ENCODE assay signal across 1 cellular context in the genomic region with DNA sequence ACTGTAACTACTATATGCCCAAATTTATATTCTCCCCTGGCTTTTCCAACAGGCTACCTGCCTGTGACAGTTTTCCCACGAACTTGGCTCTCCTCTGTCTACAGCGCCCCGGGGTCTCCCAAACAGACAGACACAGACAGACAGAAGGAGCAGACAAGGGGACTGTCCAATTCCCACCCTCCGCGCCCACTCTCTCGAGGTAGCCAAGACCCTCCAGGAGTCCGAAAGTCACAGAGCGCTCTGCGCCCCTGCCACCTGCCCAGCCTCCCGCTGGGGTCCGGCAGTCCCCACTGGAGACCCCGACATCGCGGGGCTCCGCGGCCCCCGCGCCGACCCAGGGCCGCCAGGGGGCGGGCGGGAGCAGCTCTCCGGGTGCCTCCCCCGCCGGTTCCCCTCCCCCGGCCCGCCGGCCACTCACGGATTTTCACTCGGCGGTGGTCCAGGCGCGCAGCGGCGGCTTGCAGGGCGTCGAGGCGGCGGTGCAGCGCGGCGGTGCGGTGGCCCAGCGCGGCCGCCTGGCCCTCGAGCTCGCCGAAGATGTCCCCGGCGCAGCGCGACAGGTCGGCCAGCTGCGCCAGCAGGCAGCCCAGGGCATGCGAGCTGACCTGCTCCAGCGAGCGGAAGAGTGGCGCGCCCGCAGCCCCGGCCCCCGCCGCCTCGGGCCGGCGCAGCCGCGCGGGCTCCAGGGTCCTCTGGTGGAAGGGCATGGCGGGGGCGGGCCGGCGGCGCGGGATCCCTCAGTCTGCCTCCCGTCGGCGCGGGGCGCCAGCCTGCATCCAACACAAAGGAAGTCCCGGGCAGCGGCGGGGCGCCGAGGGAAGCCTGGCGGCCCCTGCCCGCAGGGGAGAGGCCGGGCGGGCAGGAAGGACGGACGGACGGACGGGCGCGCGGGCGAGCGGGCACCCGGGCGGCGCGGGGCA.
A peak's percentile ranks its signal among the peaks of the same experiment; 100 is the strongest.
TF ChIP-seq lines count a peak whose summit lies in the region.

No MANE protein-coding gene starts in this region.

TF ChIP-seq in HEK293, 187 proteins besides CTCF, POLR2A, EP300 and RAD21 (continued from another document and continues in another):
- TF ChIP-seq ZNF248 (tag by site-specific recombination; IDR thresholded peaks at IDR 0.05) (no peak), ZNF394 (tag by site-specific recombination; IDR thresholded peaks at IDR 0.05; ENCODE audit: borderline replicate concordance) (no peak), ZNF530 (tag by site-specific recombination; IDR thresholded peaks at IDR 0.05; ENCODE audit: low read depth) (no peak), ZNF211 (tag by site-specific recombination; IDR thresholded peaks at IDR 0.05; ENCODE audit: low read depth) (no peak), KLF7 (tag by site-specific recombination; IDR thresholded peaks at IDR 0.05; ENCODE audit: borderline replicate concordance) (no peak), ZNF776 (tag by site-specific recombination; IDR thresholded peaks at IDR 0.05; ENCODE audit: borderline replicate concordance) (no peak), ZNF157 (tag by site-specific recombination; IDR thresholded peaks at IDR 0.05) (no peak), SP7 (tag by site-specific recombination; IDR thresholded peaks at IDR 0.05) (0 out of 2 replicates have a peak, but pooled peaks have one; percentile 11), PRDM1 (tag by site-specific recombination; IDR thresholded peaks at IDR 0.05) (no peak), ZEB2 (tag by site-specific recombination; IDR thresholded peaks at IDR 0.05) (peak; percentile 15; the same call in 1 of the 2 replicates), GLIS1 (tag by site-specific recombination; IDR thresholded peaks at IDR 0.05) (peak; percentile 22; the same call in 1 of the 2 replicates), KLF1 (tag by site-specific recombination; IDR thresholded peaks at IDR 0.05) (no peak), ZBTB48 (tag by site-specific recombination; IDR thresholded peaks at IDR 0.05) (no peak), SP2 (tag by site-specific recombination; IDR thresholded peaks at IDR 0.05) (no peak), YY1 (tag by site-specific recombination; IDR thresholded peaks at IDR 0.05) (peak; percentile 14; the same call in 1 of the 2 replicates), ZFHX2 (tag by site-specific recombination; conservative IDR thresholded peaks at IDR 0.05) (no peak; the same call in none of the 2 replicates), ZNF155 (tag by site-specific recombination; IDR thresholded peaks at IDR 0.05) (no peak), ZNF416 (tag by site-specific recombination; IDR thresholded peaks at IDR 0.05) (no peak), ZBTB1 (tag by site-specific recombination; IDR thresholded peaks at IDR 0.05) (no peak), ZNF311 (tag by site-specific recombination; IDR thresholded peaks at IDR 0.05; ENCODE audit: borderline replicate concordance) (no peak), TRIM28 (IDR thresholded peaks at IDR 0.05; ENCODE audit: borderline replicate concordance, low read length) (no peak), FEZF1 (tag by site-specific recombination; IDR thresholded peaks at IDR 0.05) (no peak), ZNF112 (tag by site-specific recombination; IDR thresholded peaks at IDR 0.05) (no peak), ZNF701 (tag by site-specific recombination; IDR thresholded peaks at IDR 0.05) (no peak), ZNF558 (tag by site-specific recombination; IDR thresholded peaks at IDR 0.05) (no peak)
- TF ChIP-seq, protein P1, sequence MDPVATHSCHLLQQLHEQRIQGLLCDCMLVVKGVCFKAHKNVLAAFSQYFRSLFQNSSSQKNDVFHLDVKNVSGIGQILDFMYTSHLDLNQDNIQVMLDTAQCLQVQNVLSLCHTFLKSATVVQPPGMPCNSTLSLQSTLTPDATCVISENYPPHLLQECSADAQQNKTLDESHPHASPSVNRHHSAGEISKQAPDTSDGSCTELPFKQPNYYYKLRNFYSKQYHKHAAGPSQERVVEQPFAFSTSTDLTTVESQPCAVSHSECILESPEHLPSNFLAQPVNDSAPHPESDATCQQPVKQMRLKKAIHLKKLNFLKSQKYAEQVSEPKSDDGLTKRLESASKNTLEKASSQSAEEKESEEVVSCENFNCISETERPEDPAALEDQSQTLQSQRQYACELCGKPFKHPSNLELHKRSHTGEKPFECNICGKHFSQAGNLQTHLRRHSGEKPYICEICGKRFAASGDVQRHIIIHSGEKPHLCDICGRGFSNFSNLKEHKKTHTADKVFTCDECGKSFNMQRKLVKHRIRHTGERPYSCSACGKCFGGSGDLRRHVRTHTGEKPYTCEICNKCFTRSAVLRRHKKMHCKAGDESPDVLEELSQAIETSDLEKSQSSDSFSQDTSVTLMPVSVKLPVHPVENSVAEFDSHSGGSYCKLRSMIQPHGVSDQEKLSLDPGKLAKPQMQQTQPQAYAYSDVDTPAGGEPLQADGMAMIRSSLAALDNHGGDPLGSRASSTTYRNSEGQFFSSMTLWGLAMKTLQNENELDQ (tag by site-specific recombination; IDR thresholded peaks at IDR 0.05; ENCODE audit: low read depth): no peak
- TF ChIP-seq, protein P2, sequence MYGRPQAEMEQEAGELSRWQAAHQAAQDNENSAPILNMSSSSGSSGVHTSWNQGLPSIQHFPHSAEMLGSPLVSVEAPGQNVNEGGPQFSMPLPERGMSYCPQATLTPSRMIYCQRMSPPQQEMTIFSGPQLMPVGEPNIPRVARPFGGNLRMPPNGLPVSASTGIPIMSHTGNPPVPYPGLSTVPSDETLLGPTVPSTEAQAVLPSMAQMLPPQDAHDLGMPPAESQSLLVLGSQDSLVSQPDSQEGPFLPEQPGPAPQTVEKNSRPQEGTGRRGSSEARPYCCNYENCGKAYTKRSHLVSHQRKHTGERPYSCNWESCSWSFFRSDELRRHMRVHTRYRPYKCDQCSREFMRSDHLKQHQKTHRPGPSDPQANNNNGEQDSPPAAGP (tag by site-specific recombination; IDR thresholded peaks at IDR 0.05): no peak
- TF ChIP-seq, protein P3, sequence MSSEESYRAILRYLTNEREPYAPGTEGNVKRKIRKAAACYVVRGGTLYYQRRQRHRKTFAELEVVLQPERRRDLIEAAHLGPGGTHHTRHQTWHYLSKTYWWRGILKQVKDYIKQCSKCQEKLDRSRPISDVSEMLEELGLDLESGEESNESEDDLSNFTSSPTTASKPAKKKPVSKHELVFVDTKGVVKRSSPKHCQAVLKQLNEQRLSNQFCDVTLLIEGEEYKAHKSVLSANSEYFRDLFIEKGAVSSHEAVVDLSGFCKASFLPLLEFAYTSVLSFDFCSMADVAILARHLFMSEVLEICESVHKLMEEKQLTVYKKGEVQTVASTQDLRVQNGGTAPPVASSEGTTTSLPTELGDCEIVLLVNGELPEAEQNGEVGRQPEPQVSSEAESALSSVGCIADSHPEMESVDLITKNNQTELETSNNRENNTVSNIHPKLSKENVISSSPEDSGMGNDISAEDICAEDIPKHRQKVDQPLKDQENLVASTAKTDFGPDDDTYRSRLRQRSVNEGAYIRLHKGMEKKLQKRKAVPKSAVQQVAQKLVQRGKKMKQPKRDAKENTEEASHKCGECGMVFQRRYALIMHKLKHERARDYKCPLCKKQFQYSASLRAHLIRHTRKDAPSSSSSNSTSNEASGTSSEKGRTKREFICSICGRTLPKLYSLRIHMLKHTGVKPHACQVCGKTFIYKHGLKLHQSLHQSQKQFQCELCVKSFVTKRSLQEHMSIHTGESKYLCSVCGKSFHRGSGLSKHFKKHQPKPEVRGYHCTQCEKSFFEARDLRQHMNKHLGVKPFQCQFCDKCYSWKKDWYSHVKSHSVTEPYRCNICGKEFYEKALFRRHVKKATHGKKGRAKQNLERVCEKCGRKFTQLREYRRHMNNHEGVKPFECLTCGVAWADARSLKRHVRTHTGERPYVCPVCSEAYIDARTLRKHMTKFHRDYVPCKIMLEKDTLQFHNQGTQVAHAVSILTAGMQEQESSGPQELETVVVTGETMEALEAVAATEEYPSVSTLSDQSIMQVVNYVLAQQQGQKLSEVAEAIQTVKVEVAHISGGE (tag by site-specific recombination; conservative IDR thresholded peaks at IDR 0.05; ENCODE audit: low read depth): no peak
- TF ChIP-seq, protein P4, sequence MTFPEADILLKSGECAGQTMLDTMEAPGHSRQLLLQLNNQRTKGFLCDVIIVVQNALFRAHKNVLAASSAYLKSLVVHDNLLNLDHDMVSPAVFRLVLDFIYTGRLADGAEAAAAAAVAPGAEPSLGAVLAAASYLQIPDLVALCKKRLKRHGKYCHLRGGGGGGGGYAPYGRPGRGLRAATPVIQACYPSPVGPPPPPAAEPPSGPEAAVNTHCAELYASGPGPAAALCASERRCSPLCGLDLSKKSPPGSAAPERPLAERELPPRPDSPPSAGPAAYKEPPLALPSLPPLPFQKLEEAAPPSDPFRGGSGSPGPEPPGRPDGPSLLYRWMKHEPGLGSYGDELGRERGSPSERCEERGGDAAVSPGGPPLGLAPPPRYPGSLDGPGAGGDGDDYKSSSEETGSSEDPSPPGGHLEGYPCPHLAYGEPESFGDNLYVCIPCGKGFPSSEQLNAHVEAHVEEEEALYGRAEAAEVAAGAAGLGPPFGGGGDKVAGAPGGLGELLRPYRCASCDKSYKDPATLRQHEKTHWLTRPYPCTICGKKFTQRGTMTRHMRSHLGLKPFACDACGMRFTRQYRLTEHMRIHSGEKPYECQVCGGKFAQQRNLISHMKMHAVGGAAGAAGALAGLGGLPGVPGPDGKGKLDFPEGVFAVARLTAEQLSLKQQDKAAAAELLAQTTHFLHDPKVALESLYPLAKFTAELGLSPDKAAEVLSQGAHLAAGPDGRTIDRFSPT (tag by site-specific recombination; IDR thresholded peaks at IDR 0.05): no peak
- TF ChIP-seq, protein P5, sequence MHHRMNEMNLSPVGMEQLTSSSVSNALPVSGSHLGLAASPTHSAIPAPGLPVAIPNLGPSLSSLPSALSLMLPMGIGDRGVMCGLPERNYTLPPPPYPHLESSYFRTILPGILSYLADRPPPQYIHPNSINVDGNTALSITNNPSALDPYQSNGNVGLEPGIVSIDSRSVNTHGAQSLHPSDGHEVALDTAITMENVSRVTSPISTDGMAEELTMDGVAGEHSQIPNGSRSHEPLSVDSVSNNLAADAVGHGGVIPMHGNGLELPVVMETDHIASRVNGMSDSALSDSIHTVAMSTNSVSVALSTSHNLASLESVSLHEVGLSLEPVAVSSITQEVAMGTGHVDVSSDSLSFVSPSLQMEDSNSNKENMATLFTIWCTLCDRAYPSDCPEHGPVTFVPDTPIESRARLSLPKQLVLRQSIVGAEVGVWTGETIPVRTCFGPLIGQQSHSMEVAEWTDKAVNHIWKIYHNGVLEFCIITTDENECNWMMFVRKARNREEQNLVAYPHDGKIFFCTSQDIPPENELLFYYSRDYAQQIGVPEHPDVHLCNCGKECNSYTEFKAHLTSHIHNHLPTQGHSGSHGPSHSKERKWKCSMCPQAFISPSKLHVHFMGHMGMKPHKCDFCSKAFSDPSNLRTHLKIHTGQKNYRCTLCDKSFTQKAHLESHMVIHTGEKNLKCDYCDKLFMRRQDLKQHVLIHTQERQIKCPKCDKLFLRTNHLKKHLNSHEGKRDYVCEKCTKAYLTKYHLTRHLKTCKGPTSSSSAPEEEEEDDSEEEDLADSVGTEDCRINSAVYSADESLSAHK (tag by site-specific recombination; IDR thresholded peaks at IDR 0.05): no peak
- TF ChIP-seq, protein P6, sequence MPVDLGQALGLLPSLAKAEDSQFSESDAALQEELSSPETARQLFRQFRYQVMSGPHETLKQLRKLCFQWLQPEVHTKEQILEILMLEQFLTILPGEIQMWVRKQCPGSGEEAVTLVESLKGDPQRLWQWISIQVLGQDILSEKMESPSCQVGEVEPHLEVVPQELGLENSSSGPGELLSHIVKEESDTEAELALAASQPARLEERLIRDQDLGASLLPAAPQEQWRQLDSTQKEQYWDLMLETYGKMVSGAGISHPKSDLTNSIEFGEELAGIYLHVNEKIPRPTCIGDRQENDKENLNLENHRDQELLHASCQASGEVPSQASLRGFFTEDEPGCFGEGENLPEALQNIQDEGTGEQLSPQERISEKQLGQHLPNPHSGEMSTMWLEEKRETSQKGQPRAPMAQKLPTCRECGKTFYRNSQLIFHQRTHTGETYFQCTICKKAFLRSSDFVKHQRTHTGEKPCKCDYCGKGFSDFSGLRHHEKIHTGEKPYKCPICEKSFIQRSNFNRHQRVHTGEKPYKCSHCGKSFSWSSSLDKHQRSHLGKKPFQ (tag by site-specific recombination; IDR thresholded peaks at IDR 0.05): no peak
- TF ChIP-seq, protein P7, sequence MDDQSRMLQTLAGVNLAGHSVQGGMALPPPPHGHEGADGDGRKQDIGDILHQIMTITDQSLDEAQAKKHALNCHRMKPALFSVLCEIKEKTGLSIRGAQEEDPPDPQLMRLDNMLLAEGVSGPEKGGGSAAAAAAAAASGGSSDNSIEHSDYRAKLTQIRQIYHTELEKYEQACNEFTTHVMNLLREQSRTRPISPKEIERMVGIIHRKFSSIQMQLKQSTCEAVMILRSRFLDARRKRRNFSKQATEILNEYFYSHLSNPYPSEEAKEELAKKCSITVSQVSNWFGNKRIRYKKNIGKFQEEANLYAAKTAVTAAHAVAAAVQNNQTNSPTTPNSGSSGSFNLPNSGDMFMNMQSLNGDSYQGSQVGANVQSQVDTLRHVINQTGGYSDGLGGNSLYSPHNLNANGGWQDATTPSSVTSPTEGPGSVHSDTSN (CRISPR knock-in tag; IDR thresholded peaks at IDR 0.05): peak; percentile 41
- TF ChIP-seq, protein P8, sequence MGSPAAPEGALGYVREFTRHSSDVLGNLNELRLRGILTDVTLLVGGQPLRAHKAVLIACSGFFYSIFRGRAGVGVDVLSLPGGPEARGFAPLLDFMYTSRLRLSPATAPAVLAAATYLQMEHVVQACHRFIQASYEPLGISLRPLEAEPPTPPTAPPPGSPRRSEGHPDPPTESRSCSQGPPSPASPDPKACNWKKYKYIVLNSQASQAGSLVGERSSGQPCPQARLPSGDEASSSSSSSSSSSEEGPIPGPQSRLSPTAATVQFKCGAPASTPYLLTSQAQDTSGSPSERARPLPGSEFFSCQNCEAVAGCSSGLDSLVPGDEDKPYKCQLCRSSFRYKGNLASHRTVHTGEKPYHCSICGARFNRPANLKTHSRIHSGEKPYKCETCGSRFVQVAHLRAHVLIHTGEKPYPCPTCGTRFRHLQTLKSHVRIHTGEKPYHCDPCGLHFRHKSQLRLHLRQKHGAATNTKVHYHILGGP (tag by site-specific recombination; IDR thresholded peaks at IDR 0.05): no peak
- TF ChIP-seq, protein P9, sequence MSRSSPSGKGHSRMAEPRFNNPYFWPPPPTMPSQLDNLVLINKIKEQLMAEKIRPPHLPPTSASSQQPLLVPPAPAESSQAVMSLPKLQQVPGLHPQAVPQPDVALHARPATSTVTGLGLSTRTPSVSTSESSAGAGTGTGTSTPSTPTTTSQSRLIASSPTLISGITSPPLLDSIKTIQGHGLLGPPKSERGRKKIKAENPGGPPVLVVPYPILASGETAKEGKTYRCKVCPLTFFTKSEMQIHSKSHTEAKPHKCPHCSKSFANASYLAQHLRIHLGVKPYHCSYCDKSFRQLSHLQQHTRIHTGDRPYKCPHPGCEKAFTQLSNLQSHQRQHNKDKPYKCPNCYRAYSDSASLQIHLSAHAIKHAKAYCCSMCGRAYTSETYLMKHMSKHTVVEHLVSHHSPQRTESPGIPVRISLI (tag by site-specific recombination; IDR thresholded peaks at IDR 0.05): no peak
- TF ChIP-seq, protein P10, sequence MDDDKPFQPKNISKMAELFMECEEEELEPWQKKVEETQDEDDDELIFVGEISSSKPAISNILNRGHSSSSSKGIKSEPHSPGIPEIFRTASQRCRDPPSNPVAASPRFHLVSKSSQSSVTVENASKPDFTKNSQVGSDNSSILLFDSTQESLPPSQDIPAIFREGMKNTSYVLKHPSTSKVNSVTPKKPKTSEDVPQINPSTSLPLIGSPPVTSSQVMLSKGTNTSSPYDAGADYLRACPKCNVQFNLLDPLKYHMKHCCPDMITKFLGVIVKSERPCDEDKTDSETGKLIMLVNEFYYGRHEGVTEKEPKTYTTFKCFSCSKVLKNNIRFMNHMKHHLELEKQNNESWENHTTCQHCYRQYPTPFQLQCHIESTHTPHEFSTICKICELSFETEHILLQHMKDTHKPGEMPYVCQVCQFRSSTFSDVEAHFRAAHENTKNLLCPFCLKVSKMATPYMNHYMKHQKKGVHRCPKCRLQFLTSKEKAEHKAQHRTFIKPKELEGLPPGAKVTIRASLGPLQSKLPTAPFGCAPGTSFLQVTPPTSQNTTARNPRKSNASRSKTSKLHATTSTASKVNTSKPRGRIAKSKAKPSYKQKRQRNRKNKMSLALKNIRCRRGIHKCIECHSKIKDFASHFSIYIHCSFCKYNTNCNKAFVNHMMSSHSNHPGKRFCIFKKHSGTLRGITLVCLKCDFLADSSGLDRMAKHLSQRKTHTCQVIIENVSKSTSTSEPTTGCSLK (tag by site-specific recombination; IDR thresholded peaks at IDR 0.05): no peak
